Comparison of ENCODE assay signal across 2 cellular contexts in the genomic region with DNA sequence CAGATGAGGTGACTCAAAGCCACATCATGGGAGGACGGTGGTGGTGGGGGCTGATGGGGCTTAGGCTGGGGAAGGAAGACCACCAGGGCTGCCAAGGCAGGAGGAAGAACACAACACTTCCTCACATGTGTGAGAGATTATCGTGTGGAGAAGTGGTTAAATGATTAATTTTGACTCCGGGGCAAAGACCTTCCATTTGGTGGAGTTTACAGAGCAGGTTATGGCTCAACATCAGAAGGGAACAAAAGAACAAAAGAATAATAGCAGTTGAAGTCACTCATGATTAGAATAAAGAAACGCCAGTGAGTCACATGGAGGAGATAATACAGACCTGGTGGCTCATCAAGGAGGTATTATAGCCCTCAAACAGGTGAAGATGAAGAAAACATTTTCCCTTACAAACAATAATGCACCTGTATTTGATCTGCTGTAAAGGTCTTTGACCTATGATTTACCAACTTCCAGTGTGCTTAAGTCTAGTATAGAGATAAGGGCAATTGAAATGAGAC.
TF ChIP-seq lines count a peak whose summit lies in the region.

No MANE protein-coding gene starts in this region.

TF ChIP-seq in A549, 52 proteins besides CTCF, POLR2A, EP300 and RAD21 (continued from another document):
- TF ChIP-seq, protein P1, sequence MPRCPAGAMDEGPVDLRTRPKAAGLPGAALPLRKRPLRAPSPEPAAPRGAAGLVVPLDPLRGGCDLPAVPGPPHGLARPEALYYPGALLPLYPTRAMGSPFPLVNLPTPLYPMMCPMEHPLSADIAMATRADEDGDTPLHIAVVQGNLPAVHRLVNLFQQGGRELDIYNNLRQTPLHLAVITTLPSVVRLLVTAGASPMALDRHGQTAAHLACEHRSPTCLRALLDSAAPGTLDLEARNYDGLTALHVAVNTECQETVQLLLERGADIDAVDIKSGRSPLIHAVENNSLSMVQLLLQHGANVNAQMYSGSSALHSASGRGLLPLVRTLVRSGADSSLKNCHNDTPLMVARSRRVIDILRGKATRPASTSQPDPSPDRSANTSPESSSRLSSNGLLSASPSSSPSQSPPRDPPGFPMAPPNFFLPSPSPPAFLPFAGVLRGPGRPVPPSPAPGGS (IDR thresholded peaks at IDR 0.05), result 0 out of 3 replicates have a peak, but pooled peaks have one; percentile 59
- TF ChIP-seq ESRRA (IDR thresholded peaks at IDR 0.05; ENCODE audit: borderline replicate concordance, low read length), result no peak
- no peak for TF ChIP-seq MAZ (IDR thresholded peaks at IDR 0.05; ENCODE audit: borderline replicate concordance, low read depth, low read length)
- peak; percentile 91 for TF ChIP-seq JUNB (IDR thresholded peaks at IDR 0.05)
- TF ChIP-seq FOSL2 (IDR thresholded peaks at IDR 0.05), result peak; percentile 87
- peak; percentile 82 for TF ChIP-seq FOSL2 (CRISPR knock-in tag; IDR thresholded peaks at IDR 0.05)
- TF ChIP-seq, protein P2, sequence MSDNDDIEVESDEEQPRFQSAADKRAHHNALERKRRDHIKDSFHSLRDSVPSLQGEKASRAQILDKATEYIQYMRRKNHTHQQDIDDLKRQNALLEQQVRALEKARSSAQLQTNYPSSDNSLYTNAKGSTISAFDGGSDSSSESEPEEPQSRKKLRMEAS (IDR thresholded peaks at IDR 0.05), result peak; percentile 48; the same call in 1 of the 2 replicates
- no peak for TF ChIP-seq TP53 (CRISPR knock-in tag; IDR thresholded peaks at IDR 0.05)
- TF ChIP-seq, protein P3, sequence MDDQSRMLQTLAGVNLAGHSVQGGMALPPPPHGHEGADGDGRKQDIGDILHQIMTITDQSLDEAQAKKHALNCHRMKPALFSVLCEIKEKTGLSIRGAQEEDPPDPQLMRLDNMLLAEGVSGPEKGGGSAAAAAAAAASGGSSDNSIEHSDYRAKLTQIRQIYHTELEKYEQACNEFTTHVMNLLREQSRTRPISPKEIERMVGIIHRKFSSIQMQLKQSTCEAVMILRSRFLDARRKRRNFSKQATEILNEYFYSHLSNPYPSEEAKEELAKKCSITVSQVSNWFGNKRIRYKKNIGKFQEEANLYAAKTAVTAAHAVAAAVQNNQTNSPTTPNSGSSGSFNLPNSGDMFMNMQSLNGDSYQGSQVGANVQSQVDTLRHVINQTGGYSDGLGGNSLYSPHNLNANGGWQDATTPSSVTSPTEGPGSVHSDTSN (IDR thresholded peaks at IDR 0.05), result peak; percentile 29; the same call in 1 of the 2 replicates
- TF ChIP-seq, protein P4, sequence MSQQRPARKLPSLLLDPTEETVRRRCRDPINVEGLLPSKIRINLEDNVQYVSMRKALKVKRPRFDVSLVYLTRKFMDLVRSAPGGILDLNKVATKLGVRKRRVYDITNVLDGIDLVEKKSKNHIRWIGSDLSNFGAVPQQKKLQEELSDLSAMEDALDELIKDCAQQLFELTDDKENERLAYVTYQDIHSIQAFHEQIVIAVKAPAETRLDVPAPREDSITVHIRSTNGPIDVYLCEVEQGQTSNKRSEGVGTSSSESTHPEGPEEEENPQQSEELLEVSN (IDR thresholded peaks at IDR 0.05; ENCODE audit: borderline replicate concordance, low read depth), result 0 out of 2 replicates have a peak, but pooled peaks have one; percentile 25
- peak; percentile 93 for TF ChIP-seq GATA3 (IDR thresholded peaks at IDR 0.05; ENCODE audit: borderline replicate concordance)
- TF ChIP-seq, protein P5, sequence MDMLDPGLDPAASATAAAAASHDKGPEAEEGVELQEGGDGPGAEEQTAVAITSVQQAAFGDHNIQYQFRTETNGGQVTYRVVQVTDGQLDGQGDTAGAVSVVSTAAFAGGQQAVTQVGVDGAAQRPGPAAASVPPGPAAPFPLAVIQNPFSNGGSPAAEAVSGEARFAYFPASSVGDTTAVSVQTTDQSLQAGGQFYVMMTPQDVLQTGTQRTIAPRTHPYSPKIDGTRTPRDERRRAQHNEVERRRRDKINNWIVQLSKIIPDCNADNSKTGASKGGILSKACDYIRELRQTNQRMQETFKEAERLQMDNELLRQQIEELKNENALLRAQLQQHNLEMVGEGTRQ (IDR thresholded peaks at IDR 0.05), result 0 out of 2 replicates have a peak, but pooled peaks have one; percentile 16
- TF ChIP-seq CEBPB (IDR thresholded peaks at IDR 0.05), result peak in 1 of 2 experiments; percentile 71; a peak in 2 of 4 replicates

TF ChIP-seq in IMR-90, 13 proteins besides CTCF, POLR2A, EP300 and RAD21 (continued from another document):
- TF ChIP-seq, protein P5 (IDR thresholded peaks at IDR 0.05; ENCODE audit: low read depth, low read length), result no peak
- TF ChIP-seq FOS (IDR thresholded peaks at IDR 0.05; ENCODE audit: low read depth, low read length) (no peak), CEBPB (IDR thresholded peaks at IDR 0.05; ENCODE audit: low read depth, low read length) (no peak), MXI1 (IDR thresholded peaks at IDR 0.05; ENCODE audit: borderline replicate concordance, low read depth, low read length) (no peak), NFE2L2 (IDR thresholded peaks at IDR 0.05; ENCODE audit: low read depth, low read length) (no peak)
TF ChIP-seq in IMR-90: peak in this region for 0.
